Comparison of ENCODE assay signal across 2 cellular contexts in the genomic region with DNA sequence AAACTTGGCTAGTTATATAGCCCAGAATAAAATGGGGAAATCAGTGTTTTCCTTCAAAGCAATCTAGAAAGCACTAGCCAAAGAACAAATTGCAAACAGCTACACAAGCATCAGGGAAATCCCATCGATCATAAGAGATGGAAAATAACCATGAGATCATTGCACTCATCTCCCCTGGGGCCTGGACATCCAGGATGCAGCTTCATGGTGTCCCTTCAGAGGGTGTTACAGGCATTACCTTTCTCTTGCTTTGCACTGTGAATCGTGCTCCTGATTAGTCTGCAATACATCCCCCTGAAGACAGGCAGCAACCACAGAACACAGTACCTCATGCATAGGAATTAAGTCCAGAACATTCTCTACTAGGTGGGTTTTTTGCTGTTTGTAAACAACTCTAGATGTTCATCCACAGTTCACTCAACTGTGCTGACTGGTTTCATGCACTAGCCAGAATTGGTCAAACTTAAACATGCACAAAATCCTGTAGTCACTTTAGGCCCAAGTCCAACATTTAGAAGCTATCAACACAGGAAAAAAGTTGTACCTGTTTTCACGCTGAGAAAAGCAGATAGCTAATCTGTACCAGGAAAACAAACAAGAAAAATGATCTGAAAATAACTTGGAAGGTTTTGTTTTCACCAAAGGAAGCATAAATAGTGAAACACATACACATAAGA.
TF ChIP-seq lines count a peak whose summit lies in the region.

No MANE protein-coding gene starts in this region.

TF ChIP-seq in IMR-90, 13 proteins besides CTCF, POLR2A, EP300 and RAD21 (continued from another document):
- TF ChIP-seq, protein P1, sequence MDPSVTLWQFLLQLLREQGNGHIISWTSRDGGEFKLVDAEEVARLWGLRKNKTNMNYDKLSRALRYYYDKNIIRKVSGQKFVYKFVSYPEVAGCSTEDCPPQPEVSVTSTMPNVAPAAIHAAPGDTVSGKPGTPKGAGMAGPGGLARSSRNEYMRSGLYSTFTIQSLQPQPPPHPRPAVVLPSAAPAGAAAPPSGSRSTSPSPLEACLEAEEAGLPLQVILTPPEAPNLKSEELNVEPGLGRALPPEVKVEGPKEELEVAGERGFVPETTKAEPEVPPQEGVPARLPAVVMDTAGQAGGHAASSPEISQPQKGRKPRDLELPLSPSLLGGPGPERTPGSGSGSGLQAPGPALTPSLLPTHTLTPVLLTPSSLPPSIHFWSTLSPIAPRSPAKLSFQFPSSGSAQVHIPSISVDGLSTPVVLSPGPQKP (IDR thresholded peaks at IDR 0.05; ENCODE audit: borderline replicate concordance, low read depth, low read length) = no peak
- TF ChIP-seq CEBPB (IDR thresholded peaks at IDR 0.05; ENCODE audit: low read depth, low read length) = no peak
- no peak for TF ChIP-seq BHLHE40 (IDR thresholded peaks at IDR 0.05; ENCODE audit: low read depth, low read length)
- TF ChIP-seq MAZ (IDR thresholded peaks at IDR 0.05; ENCODE audit: borderline replicate concordance, low read depth, low read length) = no peak

TF ChIP-seq in liver, 16 proteins besides CTCF, POLR2A, EP300 and RAD21 (continued from another document):
- TF ChIP-seq, protein P2, sequence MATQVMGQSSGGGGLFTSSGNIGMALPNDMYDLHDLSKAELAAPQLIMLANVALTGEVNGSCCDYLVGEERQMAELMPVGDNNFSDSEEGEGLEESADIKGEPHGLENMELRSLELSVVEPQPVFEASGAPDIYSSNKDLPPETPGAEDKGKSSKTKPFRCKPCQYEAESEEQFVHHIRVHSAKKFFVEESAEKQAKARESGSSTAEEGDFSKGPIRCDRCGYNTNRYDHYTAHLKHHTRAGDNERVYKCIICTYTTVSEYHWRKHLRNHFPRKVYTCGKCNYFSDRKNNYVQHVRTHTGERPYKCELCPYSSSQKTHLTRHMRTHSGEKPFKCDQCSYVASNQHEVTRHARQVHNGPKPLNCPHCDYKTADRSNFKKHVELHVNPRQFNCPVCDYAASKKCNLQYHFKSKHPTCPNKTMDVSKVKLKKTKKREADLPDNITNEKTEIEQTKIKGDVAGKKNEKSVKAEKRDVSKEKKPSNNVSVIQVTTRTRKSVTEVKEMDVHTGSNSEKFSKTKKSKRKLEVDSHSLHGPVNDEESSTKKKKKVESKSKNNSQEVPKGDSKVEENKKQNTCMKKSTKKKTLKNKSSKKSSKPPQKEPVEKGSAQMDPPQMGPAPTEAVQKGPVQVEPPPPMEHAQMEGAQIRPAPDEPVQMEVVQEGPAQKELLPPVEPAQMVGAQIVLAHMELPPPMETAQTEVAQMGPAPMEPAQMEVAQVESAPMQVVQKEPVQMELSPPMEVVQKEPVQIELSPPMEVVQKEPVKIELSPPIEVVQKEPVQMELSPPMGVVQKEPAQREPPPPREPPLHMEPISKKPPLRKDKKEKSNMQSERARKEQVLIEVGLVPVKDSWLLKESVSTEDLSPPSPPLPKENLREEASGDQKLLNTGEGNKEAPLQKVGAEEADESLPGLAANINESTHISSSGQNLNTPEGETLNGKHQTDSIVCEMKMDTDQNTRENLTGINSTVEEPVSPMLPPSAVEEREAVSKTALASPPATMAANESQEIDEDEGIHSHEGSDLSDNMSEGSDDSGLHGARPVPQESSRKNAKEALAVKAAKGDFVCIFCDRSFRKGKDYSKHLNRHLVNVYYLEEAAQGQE (IDR thresholded peaks at IDR 0.05) = no peak
- TF ChIP-seq FOXA1 (IDR thresholded peaks at IDR 0.05) (no peak), FOXA2 (IDR thresholded peaks at IDR 0.05) (no peak), NR2F2 (IDR thresholded peaks at IDR 0.05) (no peak), RXRA (IDR thresholded peaks at IDR 0.05) (peak; percentile 46 to 63), EGR1 (IDR thresholded peaks at IDR 0.05; ENCODE audit: low read depth in 2 of 2) (no peak), GABPA (IDR thresholded peaks at IDR 0.05 in 1 of 2, conservative IDR thresholded peaks at IDR 0.05 in 1 of 2) (no peak), JUND (IDR thresholded peaks at IDR 0.05) (peak in 1 of 2 donors; percentile 75), HNF4G (IDR thresholded peaks at IDR 0.05) (no peak), TAF1 (conservative IDR thresholded peaks at IDR 0.05) (no peak), HNF4A (conservative IDR thresholded peaks at IDR 0.05) (peak in 1 of 2 donors; percentile 19), SP1 (IDR thresholded peaks at IDR 0.05) (peak; percentile 47)
- TF ChIP-seq, protein P3, sequence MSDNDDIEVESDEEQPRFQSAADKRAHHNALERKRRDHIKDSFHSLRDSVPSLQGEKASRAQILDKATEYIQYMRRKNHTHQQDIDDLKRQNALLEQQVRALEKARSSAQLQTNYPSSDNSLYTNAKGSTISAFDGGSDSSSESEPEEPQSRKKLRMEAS (IDR thresholded peaks at IDR 0.05) = no peak
- TF ChIP-seq, protein P4, sequence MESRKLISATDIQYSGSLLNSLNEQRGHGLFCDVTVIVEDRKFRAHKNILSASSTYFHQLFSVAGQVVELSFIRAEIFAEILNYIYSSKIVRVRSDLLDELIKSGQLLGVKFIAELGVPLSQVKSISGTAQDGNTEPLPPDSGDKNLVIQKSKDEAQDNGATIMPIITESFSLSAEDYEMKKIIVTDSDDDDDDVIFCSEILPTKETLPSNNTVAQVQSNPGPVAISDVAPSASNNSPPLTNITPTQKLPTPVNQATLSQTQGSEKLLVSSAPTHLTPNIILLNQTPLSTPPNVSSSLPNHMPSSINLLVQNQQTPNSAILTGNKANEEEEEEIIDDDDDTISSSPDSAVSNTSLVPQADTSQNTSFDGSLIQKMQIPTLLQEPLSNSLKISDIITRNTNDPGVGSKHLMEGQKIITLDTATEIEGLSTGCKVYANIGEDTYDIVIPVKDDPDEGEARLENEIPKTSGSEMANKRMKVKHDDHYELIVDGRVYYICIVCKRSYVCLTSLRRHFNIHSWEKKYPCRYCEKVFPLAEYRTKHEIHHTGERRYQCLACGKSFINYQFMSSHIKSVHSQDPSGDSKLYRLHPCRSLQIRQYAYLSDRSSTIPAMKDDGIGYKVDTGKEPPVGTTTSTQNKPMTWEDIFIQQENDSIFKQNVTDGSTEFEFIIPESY (IDR thresholded peaks at IDR 0.05) = no peak
- TF ChIP-seq, protein P5, sequence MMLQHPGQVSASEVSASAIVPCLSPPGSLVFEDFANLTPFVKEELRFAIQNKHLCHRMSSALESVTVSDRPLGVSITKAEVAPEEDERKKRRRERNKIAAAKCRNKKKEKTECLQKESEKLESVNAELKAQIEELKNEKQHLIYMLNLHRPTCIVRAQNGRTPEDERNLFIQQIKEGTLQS (IDR thresholded peaks at IDR 0.05) = peak; percentile 53
